In the genomic region with DNA sequence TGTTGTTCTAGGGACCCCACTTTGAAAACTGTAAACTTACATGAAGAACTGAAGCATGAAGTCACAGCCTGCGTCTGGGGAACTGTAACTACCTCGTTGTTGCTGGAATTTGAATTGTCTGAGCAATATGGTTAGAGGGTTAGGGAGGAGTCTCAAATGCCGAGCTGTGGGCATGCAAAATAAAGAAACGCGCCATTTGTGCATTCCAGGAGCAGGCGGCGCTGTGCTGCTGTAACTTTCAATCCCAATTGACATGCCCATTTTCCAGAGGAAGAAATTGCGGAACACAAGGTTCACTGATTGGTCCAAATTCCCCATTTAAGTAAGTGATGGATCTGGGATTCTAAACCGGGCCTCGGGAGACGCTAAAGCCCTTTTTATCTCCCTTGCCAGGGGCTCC, we compare ENCODE assay signal across 32 cellular contexts.
"Had no signal": no experiment of that assay in that cellular context is flagged by ENCODE, and none has a peak within 500 bp of the region (broad histone marks: within the 10 kb centered on the region; RNA-seq: fewer than 3 reads in every experiment).

No MANE protein-coding gene starts in this region.

- FAIRE-seq: islet of Langerhans, kidney, urothelium cell line had no signal

- H3K4me3 ChIP-seq: left lung, lower lobe of right lung, neural progenitor cell, ovary, prostate gland, sigmoid colon, stomach, testis, thyroid gland, transverse colon, upper lobe of right lung had no signal

- H3K9me3 ChIP-seq: left lung, lower lobe of right lung, neutrophil, ovary, prostate gland, sigmoid colon, stomach, testis, thyroid gland, transverse colon, upper lobe of right lung had no signal

- H3K9ac ChIP-seq: neural progenitor cell had no signal

- H3K27ac Mint-ChIP-seq: immature natural killer cell; natural killer cell; nephron progenitor cell; neural progenitor cell; stimulated activated naive B cell treated with anti-CD40 and anti-IgM and Interleukin-4, amounts not matched to agents 10 μg/mL and 1 μg/mL and 100 μg/mL, for 72 hours had no signal

- H3K4me1 ChIP-seq: lower lobe of right lung, prostate gland, transverse colon, upper lobe of right lung had no signal

- H3K36me3 ChIP-seq: left lung, lower lobe of right lung, neural progenitor cell, neutrophil, ovary, prostate gland, sigmoid colon, stomach, thyroid gland, transverse colon, upper lobe of right lung had no signal

- H3K4me1 Mint-ChIP-seq: immature natural killer cell, naive B cell had no signal

- H3K36me3 Mint-ChIP-seq: immature natural killer cell; naive B cell; natural killer cell; stimulated activated naive B cell treated with anti-CD40 and anti-IgM and Interleukin-4, amounts not matched to agents 10 μg/mL and 1 μg/mL and 100 μg/mL, for 72 hours had no signal

- H3K27me3 ChIP-seq: left lung, neural progenitor cell, neutrophil, ovary, sigmoid colon, stomach, testis, thyroid gland, transverse colon, upper lobe of right lung had no signal

- H3K9me3 Mint-ChIP-seq: immature natural killer cell; natural killer cell; stimulated activated naive B cell treated with anti-CD40 and anti-IgM and Interleukin-4, amounts not matched to agents 10 μg/mL and 1 μg/mL and 100 μg/mL, for 72 hours had no signal

- H3K4me2 ChIP-seq: neural progenitor cell had no signal

- H3K27ac ChIP-seq: left lung, lower lobe of right lung, neural progenitor cell, neutrophil, ovary, prostate gland, sigmoid colon, stomach, testis, thyroid gland, transverse colon, upper lobe of right lung had no signal

- H3K4me3 Mint-ChIP-seq: immature natural killer cell; naive B cell; natural killer cell; nephron progenitor cell; neural progenitor cell; stimulated activated naive B cell treated with anti-CD40 and anti-IgM and Interleukin-4, amounts not matched to agents 10 μg/mL and 1 μg/mL and 100 μg/mL, for 72 hours had no signal

- H2AFZ ChIP-seq: neural progenitor cell had no signal

- DNase-seq: hypothalamus; immature natural killer cell; kidney; left colon; left lung; lower lobe of right lung; mammary epithelial cell; mesenchymal stem cell; naive B cell; natural killer cell; nephron progenitor cell; occipital lobe; ovary; retina; right cardiac atrium; sigmoid colon; stimulated activated CD4-positive, alpha-beta T cell treated with anti-CD3 and anti-CD28 coated beads, Interleukin-12 subunit alpha, Interleukin-12 subunit beta, amount 100 ng/mL, for 4 hours; stimulated activated CD4-positive, alpha-beta T cell treated with anti-CD3 and anti-CD28 coated beads, Interleukin-15, amount 100 ng/mL, for 24 hours; stimulated activated CD4-positive, alpha-beta T cell treated with anti-CD3 and anti-CD28 coated beads, Interleukin-2, amount 100 ng/mL, for 24 hours; stimulated activated CD4-positive, alpha-beta T cell treated with anti-CD3 and anti-CD28 coated beads, Interleukin-4, amount 100 ng/mL, for 1 hour; stimulated activated naive B cell treated with anti-CD40 and anti-IgM and Interleukin-4, amounts not matched to agents 10 μg/mL and 1 μg/mL and 100 μg/mL, for 72 hours; stimulated activated naive CD8-positive, alpha-beta T cell treated with anti-CD3 and anti-CD28 coated beads, Interleukin-15, Interleukin-2, amounts not matched to agents 100 U/mL and 50 U/mL, for 24 hours; stomach; testis; thyroid gland; transverse colon; upper lobe of right lung had no signal
